In genomic region chr9:128829477-128830251, GRCh38 we compare ENCODE assay signal across 1 cellular context.
TF ChIP-seq lines count a peak whose summit lies in the region.

TSS of gene SPOUT1 (minus strand) at chr9:128829794. CDS start at chr9:128829780, 14 bp downstream.

TF ChIP-seq in K562, 482 proteins besides CTCF, POLR2A, EP300 and RAD21 (continued from another document and continues in another):
- no peak for TF ChIP-seq HNRNPUL1 (IDR thresholded peaks at IDR 0.05; ENCODE audit: low read length)
- TF ChIP-seq ARID3B (CRISPR knock-in tag; IDR thresholded peaks at IDR 0.05; ENCODE audit: borderline replicate concordance), result no peak
- no peak for TF ChIP-seq ATF1 (CRISPR knock-in tag; IDR thresholded peaks at IDR 0.05)
- TF ChIP-seq ATF1 (tag; IDR thresholded peaks at IDR 0.05), result peak; percentile 78
- no peak for TF ChIP-seq BCL6 (CRISPR knock-in tag; IDR thresholded peaks at IDR 0.05)
- peak; percentile 84 for TF ChIP-seq ZNF511 (CRISPR knock-in tag; IDR thresholded peaks at IDR 0.05)
- no peak for TF ChIP-seq RERE (CRISPR knock-in tag; IDR thresholded peaks at IDR 0.05; ENCODE audit: borderline replicate concordance)
- peak; percentile 20 for TF ChIP-seq SP2 (IDR thresholded peaks at IDR 0.05; ENCODE audit: extremely low read depth, low read depth, low read length, poor library complexity, severe bottlenecking)
- TF ChIP-seq SOX6 (IDR thresholded peaks at IDR 0.05), result no peak
- peak; percentile 75 for TF ChIP-seq RBM25 (IDR thresholded peaks at IDR 0.05; ENCODE audit: low read depth, low read length, severe bottlenecking)
- TF ChIP-seq MEIS2 (IDR thresholded peaks at IDR 0.05; ENCODE audit: partially characterized antibody), result no peak
- no peak for TF ChIP-seq ZNF830 (CRISPR knock-in tag; IDR thresholded peaks at IDR 0.05)
- no peak for TF ChIP-seq CBX3 (IDR thresholded peaks at IDR 0.05; ENCODE audit: borderline replicate concordance in 1 of 2, low read length in 2 of 2)
- no peak for TF ChIP-seq ZNF253 (CRISPR knock-in tag; conservative IDR thresholded peaks at IDR 0.05)
- TF ChIP-seq PYGO2 (tag; IDR thresholded peaks at IDR 0.05), result no peak
- TF ChIP-seq DNMT1 (IDR thresholded peaks at IDR 0.05), result no peak
- TF ChIP-seq RBM14 (IDR thresholded peaks at IDR 0.05; ENCODE audit: borderline replicate concordance, insufficient read depth, low read depth, low read length), result 0 out of 2 replicates have a peak, but pooled peaks have one; percentile 74
- TF ChIP-seq THAP7 (CRISPR knock-in tag; IDR thresholded peaks at IDR 0.05), result no peak
- TF ChIP-seq ZNF609 (CRISPR knock-in tag; IDR thresholded peaks at IDR 0.05; ENCODE audit: borderline replicate concordance), result no peak
- TF ChIP-seq ZNF280A (IDR thresholded peaks at IDR 0.05; ENCODE audit: low read depth, partially characterized antibody), result no peak
- no peak for TF ChIP-seq NCOA4 (IDR thresholded peaks at IDR 0.05; ENCODE audit: partially characterized antibody)
- no peak for TF ChIP-seq CLOCK (CRISPR knock-in tag; IDR thresholded peaks at IDR 0.05; ENCODE audit: borderline replicate concordance)
- TF ChIP-seq SAFB2 (IDR thresholded peaks at IDR 0.05; ENCODE audit: borderline replicate concordance, low read depth, low read length, severe bottlenecking), result no peak
- TF ChIP-seq SIX5 (IDR thresholded peaks at IDR 0.05; ENCODE audit: borderline replicate concordance in 1 of 2, insufficient read depth in 1 of 2, low read depth in 1 of 2, low read length in 2 of 2), result no peak
- no peak for TF ChIP-seq ZNF76 (CRISPR knock-in tag; IDR thresholded peaks at IDR 0.05; ENCODE audit: borderline replicate concordance)
- peak; percentile 43 for TF ChIP-seq NFYB (IDR thresholded peaks at IDR 0.05; ENCODE audit: extremely low read depth, insufficient read length)
- no peak for TF ChIP-seq SIRT6 (IDR thresholded peaks at IDR 0.05; ENCODE audit: low read depth, low read length)
- TF ChIP-seq MCM2 (IDR thresholded peaks at IDR 0.05; ENCODE audit: low read depth), result no peak
- no peak for TF ChIP-seq EWSR1 (IDR thresholded peaks at IDR 0.05; ENCODE audit: borderline replicate concordance, low read depth, partially characterized antibody)
- TF ChIP-seq ZNF589 (CRISPR knock-in tag; IDR thresholded peaks at IDR 0.05; ENCODE audit: low read depth), result no peak; the same call in 1 of the 2 replicates
- no peak for TF ChIP-seq ZNF140 (CRISPR knock-in tag; IDR thresholded peaks at IDR 0.05)
- no peak for TF ChIP-seq GMEB1 (CRISPR knock-in tag; IDR thresholded peaks at IDR 0.05)
- 0 out of 2 replicates have a peak, but pooled peaks have one; percentile 63 for TF ChIP-seq ZBTB43 (CRISPR knock-in tag; IDR thresholded peaks at IDR 0.05)
- no peak for TF ChIP-seq PTTG1 (tag; IDR thresholded peaks at IDR 0.05; ENCODE audit: low read depth)
- no peak for TF ChIP-seq HEY1 (CRISPR knock-in tag; IDR thresholded peaks at IDR 0.05; ENCODE audit: borderline replicate concordance)
- peak; percentile 52; the same call in 1 of the 2 replicates for TF ChIP-seq EGR1 (conservative IDR thresholded peaks at IDR 0.05)
- no peak for TF ChIP-seq NR2C1 (IDR thresholded peaks at IDR 0.05)
- TF ChIP-seq NR2C1 (tag; IDR thresholded peaks at IDR 0.05), result no peak
